1 cellular context compared by ENCODE assay signal in genomic region chr21:45508607-45509565, GRCh38.
A peak's percentile ranks its signal among the peaks of the same experiment; 100 is the strongest.
TF ChIP-seq lines count a peak whose summit lies in the region.

No MANE protein-coding gene starts in this region.

TF ChIP-seq in HepG2, 621 proteins besides CTCF, POLR2A, EP300 and RAD21 (continued from another document and continues in another):
- peak; percentile 89 for TF ChIP-seq ZNF687 (CRISPR knock-in tag; IDR thresholded peaks at IDR 0.05)
- TF ChIP-seq FOXO1 (CRISPR knock-in tag; IDR thresholded peaks at IDR 0.05): no peak
- no peak for TF ChIP-seq HNRNPK (IDR thresholded peaks at IDR 0.05; ENCODE audit: low read depth, low read length, poor library complexity, severe bottlenecking)
- TF ChIP-seq RXRA (CRISPR knock-in tag; IDR thresholded peaks at IDR 0.05): peak; percentile 77
- no peak for TF ChIP-seq TBX3 (IDR thresholded peaks at IDR 0.05; ENCODE audit: borderline replicate concordance)
- TF ChIP-seq ARHGAP35 (CRISPR knock-in tag; IDR thresholded peaks at IDR 0.05; ENCODE audit: borderline replicate concordance): no peak
- no peak for TF ChIP-seq ZNF605 (CRISPR knock-in tag; IDR thresholded peaks at IDR 0.05)
- no peak for TF ChIP-seq ATF6 (CRISPR knock-in tag; conservative IDR thresholded peaks at IDR 0.05)
- peak; percentile 48; the same call in 1 of the 2 replicates for TF ChIP-seq KDM5B (CRISPR knock-in tag; IDR thresholded peaks at IDR 0.05; ENCODE audit: borderline replicate concordance)
- TF ChIP-seq SETDB1 (CRISPR knock-in tag; IDR thresholded peaks at IDR 0.05; ENCODE audit: borderline replicate concordance): no peak
- no peak for TF ChIP-seq ZNF431 (CRISPR knock-in tag; IDR thresholded peaks at IDR 0.05; ENCODE audit: borderline replicate concordance, low read depth)
- no peak for TF ChIP-seq ZNF775 (CRISPR knock-in tag; IDR thresholded peaks at IDR 0.05; ENCODE audit: borderline replicate concordance)
- TF ChIP-seq ZNF350 (CRISPR knock-in tag; IDR thresholded peaks at IDR 0.05; ENCODE audit: borderline replicate concordance, low read depth): no peak
- no peak for TF ChIP-seq RCOR2 (CRISPR knock-in tag; IDR thresholded peaks at IDR 0.05)
- TF ChIP-seq ZFP62 (CRISPR knock-in tag; IDR thresholded peaks at IDR 0.05): no peak
- TF ChIP-seq DNMT1 (CRISPR knock-in tag; IDR thresholded peaks at IDR 0.05): no peak
- no peak for TF ChIP-seq HHEX (CRISPR knock-in tag; IDR thresholded peaks at IDR 0.05)
- TF ChIP-seq TBP (CRISPR knock-in tag; IDR thresholded peaks at IDR 0.05): no peak
- no peak for TF ChIP-seq ZNF800 (CRISPR knock-in tag; IDR thresholded peaks at IDR 0.05)
- TF ChIP-seq ELF3 (CRISPR knock-in tag; IDR thresholded peaks at IDR 0.05): no peak
- no peak for TF ChIP-seq IRX3 (CRISPR knock-in tag; IDR thresholded peaks at IDR 0.05; ENCODE audit: borderline replicate concordance, low read depth)
- peak; percentile 45; the same call in 1 of the 2 replicates for TF ChIP-seq ZBTB10 (CRISPR knock-in tag; IDR thresholded peaks at IDR 0.05; ENCODE audit: borderline replicate concordance)
- TF ChIP-seq ZFP82 (CRISPR knock-in tag; IDR thresholded peaks at IDR 0.05; ENCODE audit: borderline replicate concordance): no peak
- no peak for TF ChIP-seq EZH2 (conservative IDR thresholded peaks at IDR 0.05; ENCODE audit: low read depth, low read length)
- TF ChIP-seq POLR2AphosphoS5 (IDR thresholded peaks at IDR 0.05; ENCODE audit: low read depth, low read length): no peak; the same call in 1 of the 2 replicates
- TF ChIP-seq NR2F6 (IDR thresholded peaks at IDR 0.05): peak; percentile 93
- TF ChIP-seq NR2F6 (CRISPR knock-in tag; IDR thresholded peaks at IDR 0.05): peak; percentile 82; the same call in 1 of the 2 replicates
- no peak for TF ChIP-seq ZNF816 (CRISPR knock-in tag; IDR thresholded peaks at IDR 0.05; ENCODE audit: borderline replicate concordance)
- no peak for TF ChIP-seq STAT6 (CRISPR knock-in tag; IDR thresholded peaks at IDR 0.05; ENCODE audit: borderline replicate concordance)
- TF ChIP-seq NFATC3 (CRISPR knock-in tag; IDR thresholded peaks at IDR 0.05): no peak
- TF ChIP-seq ZNF143 (CRISPR knock-in tag; IDR thresholded peaks at IDR 0.05): no peak
- no peak for TF ChIP-seq REL (CRISPR knock-in tag; conservative IDR thresholded peaks at IDR 0.05)
- no peak; the same call in none of the 2 replicates for TF ChIP-seq POLR2G (IDR thresholded peaks at IDR 0.05; ENCODE audit: low read depth, low read length)
- TF ChIP-seq REXO4 (CRISPR knock-in tag; IDR thresholded peaks at IDR 0.05; ENCODE audit: borderline replicate concordance): no peak
- no peak for TF ChIP-seq ATM (IDR thresholded peaks at IDR 0.05; ENCODE audit: borderline replicate concordance)
- TF ChIP-seq AGO2 (optimal IDR thresholded peaks at IDR 0.05; ENCODE audit: low read depth, low read length): peak; percentile 38
- no peak for TF ChIP-seq TIGD3 (CRISPR knock-in tag; IDR thresholded peaks at IDR 0.05; ENCODE audit: borderline replicate concordance)
- no peak for TF ChIP-seq POGK (CRISPR knock-in tag; conservative IDR thresholded peaks at IDR 0.05)
- no peak for TF ChIP-seq ZNF674 (CRISPR knock-in tag; IDR thresholded peaks at IDR 0.05; ENCODE audit: low read depth)
- no peak; the same call in 1 of the 2 replicates for TF ChIP-seq PAXIP1 (CRISPR knock-in tag; conservative IDR thresholded peaks at IDR 0.05)
- TF ChIP-seq ZNF207 (IDR thresholded peaks at IDR 0.05; ENCODE audit: borderline replicate concordance): no peak
- TF ChIP-seq ZBTB21 (CRISPR knock-in tag; IDR thresholded peaks at IDR 0.05): no peak
